ENCODE assay signal across 1 cellular context in the genomic region with DNA sequence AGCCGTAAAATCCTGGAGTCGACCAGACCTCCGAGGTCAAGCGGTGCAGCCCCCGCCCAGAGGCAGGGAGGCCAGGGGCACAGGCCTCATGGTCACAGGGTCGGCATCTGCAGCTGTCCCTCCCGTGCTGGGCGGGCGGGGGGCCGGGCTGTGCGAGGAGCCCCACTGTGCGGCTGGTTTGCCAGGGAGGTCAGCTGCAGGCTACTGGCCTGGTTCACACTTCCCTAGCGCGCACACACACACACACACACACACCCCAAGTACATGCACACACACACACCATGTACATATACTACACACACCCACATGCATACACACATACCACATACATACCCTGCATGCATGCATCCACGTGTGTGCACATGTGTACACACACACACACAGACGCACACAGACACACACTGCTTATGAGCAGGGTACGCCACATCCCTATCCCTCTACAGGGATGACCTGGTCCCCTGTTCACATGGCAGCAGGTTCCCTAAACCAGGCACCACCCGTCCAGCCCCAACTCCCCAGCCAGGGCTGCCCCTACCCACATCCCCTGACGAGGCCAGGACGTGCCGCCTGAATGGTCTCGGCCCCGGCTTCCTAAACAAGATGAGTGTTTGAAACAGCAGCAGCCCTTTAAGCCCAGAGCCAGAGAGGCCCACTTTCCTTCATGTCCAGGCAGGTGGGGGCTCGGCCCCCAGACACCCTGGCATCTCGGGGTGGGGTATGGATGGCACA.
A peak's percentile ranks its signal among the peaks of the same experiment; 100 is the strongest.
TF ChIP-seq lines count a peak whose summit lies in the region.

No MANE protein-coding gene starts in this region.

TF ChIP-seq in HEK293, 187 proteins besides CTCF, POLR2A, EP300 and RAD21 (continued from another document):
- TF ChIP-seq, protein P1, sequence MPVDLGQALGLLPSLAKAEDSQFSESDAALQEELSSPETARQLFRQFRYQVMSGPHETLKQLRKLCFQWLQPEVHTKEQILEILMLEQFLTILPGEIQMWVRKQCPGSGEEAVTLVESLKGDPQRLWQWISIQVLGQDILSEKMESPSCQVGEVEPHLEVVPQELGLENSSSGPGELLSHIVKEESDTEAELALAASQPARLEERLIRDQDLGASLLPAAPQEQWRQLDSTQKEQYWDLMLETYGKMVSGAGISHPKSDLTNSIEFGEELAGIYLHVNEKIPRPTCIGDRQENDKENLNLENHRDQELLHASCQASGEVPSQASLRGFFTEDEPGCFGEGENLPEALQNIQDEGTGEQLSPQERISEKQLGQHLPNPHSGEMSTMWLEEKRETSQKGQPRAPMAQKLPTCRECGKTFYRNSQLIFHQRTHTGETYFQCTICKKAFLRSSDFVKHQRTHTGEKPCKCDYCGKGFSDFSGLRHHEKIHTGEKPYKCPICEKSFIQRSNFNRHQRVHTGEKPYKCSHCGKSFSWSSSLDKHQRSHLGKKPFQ (tag by site-specific recombination; IDR thresholded peaks at IDR 0.05) = peak; percentile 92
- TF ChIP-seq ZNF19 (tag by site-specific recombination; IDR thresholded peaks at IDR 0.05; ENCODE audit: low read depth) (no peak), ZNF48 (tag by site-specific recombination; IDR thresholded peaks at IDR 0.05) (no peak), ZNF792 (tag by site-specific recombination; IDR thresholded peaks at IDR 0.05) (0 out of 2 replicates have a peak, but pooled peaks have one; percentile 67), ZBTB48 (tag by site-specific recombination; IDR thresholded peaks at IDR 0.05) (peak; percentile 61)
- TF ChIP-seq, protein P2, sequence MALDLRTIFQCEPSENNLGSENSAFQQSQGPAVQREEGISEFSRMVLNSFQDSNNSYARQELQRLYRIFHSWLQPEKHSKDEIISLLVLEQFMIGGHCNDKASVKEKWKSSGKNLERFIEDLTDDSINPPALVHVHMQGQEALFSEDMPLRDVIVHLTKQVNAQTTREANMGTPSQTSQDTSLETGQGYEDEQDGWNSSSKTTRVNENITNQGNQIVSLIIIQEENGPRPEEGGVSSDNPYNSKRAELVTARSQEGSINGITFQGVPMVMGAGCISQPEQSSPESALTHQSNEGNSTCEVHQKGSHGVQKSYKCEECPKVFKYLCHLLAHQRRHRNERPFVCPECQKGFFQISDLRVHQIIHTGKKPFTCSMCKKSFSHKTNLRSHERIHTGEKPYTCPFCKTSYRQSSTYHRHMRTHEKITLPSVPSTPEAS (tag by site-specific recombination; IDR thresholded peaks at IDR 0.05) = peak; percentile 72
